In genomic region chr5:59616413-59616812, GRCh38 we compare ENCODE assay signal across 33 cellular contexts.
"Had no signal": no experiment of that assay in that cellular context is flagged by ENCODE, and none has a peak within 500 bp of the region (broad histone marks: within the 10 kb centered on the region; RNA-seq: fewer than 3 reads in every experiment).

No MANE protein-coding gene starts in this region.

- H3K4me3 ChIP-seq: adrenal gland, body of pancreas, cardiac muscle cell, coronary artery, dorsolateral prefrontal cortex, esophagus muscularis mucosa, gastroesophageal sphincter had no signal

- H3K4me1 ChIP-seq: adrenal gland, body of pancreas, gastroesophageal sphincter had no signal

- H3K4me1 Mint-ChIP-seq: activated CD4-positive, alpha-beta T cell treated with anti-CD3 and anti-CD28 coated beads for 36 hours; activated CD4-positive, alpha-beta T cell treated with anti-CD3 and anti-CD28 coated beads, Interleukin-2, amount 10 ng/mL, durations not matched to agents 24 days and 14 days; activated CD8-positive, alpha-beta memory T cell treated with anti-CD3 and anti-CD28 coated beads, Interleukin-2, amount 10 ng/mL, durations not matched to agents 7 days and 5 days; activated naive CD4-positive, alpha-beta T cell treated with anti-CD3 and anti-CD28 coated beads, Interleukin-2, amount 50 U/mL, for 24 hours; activated naive CD8-positive, alpha-beta T cell treated with anti-CD3 and anti-CD28 coated beads for 36 hours; activated naive CD8-positive, alpha-beta T cell treated with anti-CD3 and anti-CD28 coated beads, Interleukin-2, amount 50 U/mL, for 24 hours had no signal

- H3K9me3 ChIP-seq: adrenal gland, body of pancreas, esophagus muscularis mucosa, gastroesophageal sphincter had no signal

- ATAC-seq: activated CD4-positive, alpha-beta T cell treated with anti-CD3 and anti-CD28 coated beads for 36 hours; activated CD8-positive, alpha-beta memory T cell treated with anti-CD3 and anti-CD28 coated beads, Interleukin-2, amount 10 ng/mL, durations not matched to agents 7 days and 5 days; activated CD8-positive, alpha-beta T cell treated with anti-CD3 and anti-CD28 coated beads, Interleukin-2, amount 10 ng/mL, durations not matched to agents 7 days and 5 days; activated naive CD8-positive, alpha-beta T cell treated with anti-CD3 and anti-CD28 coated beads, Interleukin-2, amount 50 U/mL, for 24 hours; foreskin keratinocyte; gastroesophageal sphincter had no signal

- DNase-seq: activated CD4-positive, alpha-beta memory T cell treated with anti-CD3 and anti-CD28 coated beads for 36 hours; activated CD4-positive, alpha-beta T cell treated with anti-CD3 and anti-CD28 coated beads for 36 hours; activated CD4-positive, alpha-beta T cell treated with anti-CD3 and anti-CD28 coated beads, Interleukin-2, amount 10 ng/mL, durations not matched to agents 24 days and 14 days; activated CD4-positive, CD25-positive, alpha-beta regulatory T cell; activated CD4-positive, CD25-positive, alpha-beta regulatory T cell treated with anti-CD3 and anti-CD28 coated beads, Interleukin-2, amount 50 U/mL, for 72 hours; activated CD8-positive, alpha-beta memory T cell treated with anti-CD3 and anti-CD28 coated beads, Interleukin-2, amount 10 ng/mL, durations not matched to agents 7 days and 5 days; activated CD8-positive, alpha-beta memory T cell treated with anti-CD3 and anti-CD28 coated beads, Interleukin-2, amount 50 U/mL, for 4 hours; activated CD8-positive, alpha-beta T cell treated with anti-CD3 and anti-CD28 coated beads, Interleukin-2, amount 10 ng/mL, durations not matched to agents 7 days and 5 days; activated effector memory CD4-positive, alpha-beta T cell treated with anti-CD3 and anti-CD28 coated beads, Interleukin-2, amount 50 U/mL, for 16 hours; activated naive CD4-positive, alpha-beta T cell treated with anti-CD3 and anti-CD28 coated beads for 36 hours; activated naive CD8-positive, alpha-beta T cell treated with anti-CD3 and anti-CD28 coated beads for 36 hours; activated naive CD8-positive, alpha-beta T cell treated with anti-CD3 and anti-CD28 coated beads, Interleukin-2, amount 50 U/mL, for 24 hours; activated T-cell treated with anti-CD3 and anti-CD28 coated beads, Interleukin-2, amount 50 U/mL, for 1 hour; activated T-cell treated with anti-CD3 and anti-CD28 coated beads, Interleukin-2, amount 50 U/mL, for 48 hours; adrenal gland; amygdala; aorta; body of pancreas; central memory CD4-positive, alpha-beta T cell; cerebellar nuclear complex; dorsolateral prefrontal cortex; effector memory CD4-positive, alpha-beta T cell; erythroblast; foreskin keratinocyte; T-helper 2 cell had no signal

- H3K27me3 Mint-ChIP-seq: activated CD4-positive, alpha-beta memory T cell treated with anti-CD3 and anti-CD28 coated beads for 36 hours; activated naive CD4-positive, alpha-beta T cell treated with anti-CD3 and anti-CD28 coated beads, Interleukin-2, amount 50 U/mL, for 24 hours; activated naive CD8-positive, alpha-beta T cell treated with anti-CD3 and anti-CD28 coated beads, Interleukin-2, amount 50 U/mL, for 24 hours; dendritic cell treated with granulocyte-macrophage colony-stimulating factor and Interleukin-4, amounts not matched to agents 40 ng/mL and 50 ng/mL, for 4 days had no signal

- H3K9me3 Mint-ChIP-seq: activated CD4-positive, alpha-beta memory T cell treated with anti-CD3 and anti-CD28 coated beads for 36 hours; activated CD4-positive, alpha-beta T cell treated with anti-CD3 and anti-CD28 coated beads, Interleukin-2, amount 10 ng/mL, durations not matched to agents 24 days and 14 days; activated naive CD4-positive, alpha-beta T cell treated with anti-CD3 and anti-CD28 coated beads for 36 hours; activated naive CD8-positive, alpha-beta T cell treated with anti-CD3 and anti-CD28 coated beads for 36 hours; activated naive CD8-positive, alpha-beta T cell treated with anti-CD3 and anti-CD28 coated beads, Interleukin-2, amount 50 U/mL, for 24 hours; activated T-helper 2 cell treated with anti-CD3 and anti-CD28 coated beads, Interferon-gamma antibody, Interleukin-2, Interleukin-4, amounts not matched to agents 10 μg/mL and 5 μg/mL and 100 μg/mL, durations not matched to agents 14 hours and 24 hours and 36 hours; dendritic cell treated with granulocyte-macrophage colony-stimulating factor and Interleukin-4, amounts not matched to agents 40 ng/mL and 50 ng/mL, for 4 days had no signal

- H3K4me3 Mint-ChIP-seq: activated CD4-positive, alpha-beta memory T cell treated with anti-CD3 and anti-CD28 coated beads for 36 hours; activated CD4-positive, alpha-beta T cell treated with anti-CD3 and anti-CD28 coated beads for 36 hours; activated CD4-positive, alpha-beta T cell treated with anti-CD3 and anti-CD28 coated beads, Interleukin-2, amount 10 ng/mL, durations not matched to agents 24 days and 14 days; activated CD8-positive, alpha-beta memory T cell treated with anti-CD3 and anti-CD28 coated beads, Interleukin-2, amount 10 ng/mL, durations not matched to agents 7 days and 5 days; activated CD8-positive, alpha-beta T cell treated with anti-CD3 and anti-CD28 coated beads, Interleukin-2, amount 10 ng/mL, durations not matched to agents 7 days and 5 days; activated naive CD4-positive, alpha-beta T cell treated with anti-CD3 and anti-CD28 coated beads for 36 hours; activated naive CD4-positive, alpha-beta T cell treated with anti-CD3 and anti-CD28 coated beads, Interleukin-2, amount 50 U/mL, for 24 hours; activated naive CD8-positive, alpha-beta T cell treated with anti-CD3 and anti-CD28 coated beads for 36 hours; activated naive CD8-positive, alpha-beta T cell treated with anti-CD3 and anti-CD28 coated beads, Interleukin-2, amount 50 U/mL, for 24 hours; activated T-helper 1 cell treated with anti-CD3 and anti-CD28 coated beads, Interleukin-12 subunit alpha, Interleukin-12 subunit beta, Interleukin-2, Interleukin-4 antibody, amounts not matched to agents 30 ng/mL and 10 ng/mL and 1 ng/mL, durations not matched to agents 14 hours and 24 hours and 36 hours; dendritic cell treated with granulocyte-macrophage colony-stimulating factor and Interleukin-4, amounts not matched to agents 40 ng/mL and 50 ng/mL, for 4 days had no signal

- H3K27ac ChIP-seq: adrenal gland, body of pancreas, cardiac muscle cell, coronary artery, esophagus muscularis mucosa, foreskin keratinocyte, gastroesophageal sphincter had no signal

- H3K36me3 Mint-ChIP-seq: activated CD4-positive, alpha-beta memory T cell treated with anti-CD3 and anti-CD28 coated beads for 36 hours; activated CD8-positive, alpha-beta memory T cell treated with anti-CD3 and anti-CD28 coated beads, Interleukin-2, amount 10 ng/mL, durations not matched to agents 7 days and 5 days; activated naive CD4-positive, alpha-beta T cell treated with anti-CD3 and anti-CD28 coated beads, Interleukin-2, amount 50 U/mL, for 24 hours; activated naive CD8-positive, alpha-beta T cell treated with anti-CD3 and anti-CD28 coated beads for 36 hours had no signal

- H3K36me3 ChIP-seq: adrenal gland, cardiac muscle cell, esophagus muscularis mucosa, gastroesophageal sphincter had no signal

- H3K27me3 ChIP-seq: adrenal gland, body of pancreas, cardiac muscle cell, dorsolateral prefrontal cortex, esophagus muscularis mucosa, foreskin keratinocyte, gastroesophageal sphincter had no signal

- H3K27ac Mint-ChIP-seq: activated CD4-positive, alpha-beta memory T cell treated with anti-CD3 and anti-CD28 coated beads for 36 hours; activated CD4-positive, alpha-beta T cell treated with anti-CD3 and anti-CD28 coated beads for 36 hours; activated CD4-positive, alpha-beta T cell treated with anti-CD3 and anti-CD28 coated beads, Interleukin-2, amount 10 ng/mL, durations not matched to agents 24 days and 14 days; activated CD8-positive, alpha-beta memory T cell treated with anti-CD3 and anti-CD28 coated beads, Interleukin-2, amount 10 ng/mL, durations not matched to agents 7 days and 5 days; activated CD8-positive, alpha-beta T cell treated with anti-CD3 and anti-CD28 coated beads, Interleukin-2, amount 10 ng/mL, durations not matched to agents 7 days and 5 days; activated naive CD4-positive, alpha-beta T cell treated with anti-CD3 and anti-CD28 coated beads for 36 hours; activated naive CD4-positive, alpha-beta T cell treated with anti-CD3 and anti-CD28 coated beads, Interleukin-2, amount 50 U/mL, for 24 hours; activated naive CD8-positive, alpha-beta T cell treated with anti-CD3 and anti-CD28 coated beads for 36 hours; activated naive CD8-positive, alpha-beta T cell treated with anti-CD3 and anti-CD28 coated beads, Interleukin-2, amount 50 U/mL, for 24 hours; activated T-helper 1 cell treated with anti-CD3 and anti-CD28 coated beads, Interleukin-12 subunit alpha, Interleukin-12 subunit beta, Interleukin-2, Interleukin-4 antibody, amounts not matched to agents 30 ng/mL and 10 ng/mL and 1 ng/mL, durations not matched to agents 14 hours and 24 hours and 36 hours; activated T-helper 2 cell treated with anti-CD3 and anti-CD28 coated beads, Interferon-gamma antibody, Interleukin-2, Interleukin-4, amounts not matched to agents 10 μg/mL and 5 μg/mL and 100 μg/mL, durations not matched to agents 14 hours and 24 hours and 36 hours; dendritic cell treated with granulocyte-macrophage colony-stimulating factor and Interleukin-4, amounts not matched to agents 40 ng/mL and 50 ng/mL, for 4 days had no signal
